In genomic region chr10:47299989-47300931, GRCh38 we compare ENCODE assay signal across 10 cellular contexts. TPM values are rescaled to one million over a fixed set of nuclear protein-coding genes. Genes with fewer than 3 reads are reported as not detected.
DNase-seq lines count a peak whose midpoint lies in the region; ATAC-seq and TF ChIP-seq lines count a peak whose summit lies in the region.
"Had no signal": no experiment of that assay in that cellular context is flagged by ENCODE, and none has a peak within 500 bp of the region (broad histone marks: within the 10 kb centered on the region; RNA-seq: fewer than 3 reads in every experiment).

TSS of gene GDF10 (plus strand) at chr10:47300197. CDS start at chr10:47300652, 455 bp downstream.

- no peaks in the 10 kb centered on the region for H4K20me1 ChIP-seq in PC-3 (ENCODE audit: low read length)

- H3K79me2 ChIP-seq in PC-3 (ENCODE audit: low read length): no peaks in the 10 kb centered on the region

- peak within 1 kb of the TSS in 3 of 7 donors; percentile 29 to 83 (median 83) for H3K27ac Mint-ChIP-seq in CD4-positive, alpha-beta memory T cell
- H3K27ac Mint-ChIP-seq in activated CD4-positive, alpha-beta T cell treated with anti-CD3 and anti-CD28 coated beads, Interleukin-2, amount 10 ng/mL, durations not matched to agents 24 days and 14 days: no peak within 1 kb of the TSS

- ATAC-seq in PC-3 (no peak), GM21367 (IDR thresholded peaks at IDR 0.05; ENCODE audit: unreplicated experiment) (no peak), HG02798 (IDR thresholded peaks at IDR 0.05; ENCODE audit: poor library complexity, unreplicated experiment) (no peak)

- H3K36me3 ChIP-seq in CD4-positive, alpha-beta memory T cell (ENCODE audit: insufficient read depth, low read length): no peaks in the 10 kb centered on the region
- no peaks in the 10 kb centered on the region for H3K36me3 ChIP-seq in cardiac muscle cell
- H3K36me3 ChIP-seq in PC-3 (ENCODE audit: low read depth, low read length): no peaks in the 10 kb centered on the region

- no peaks in the 10 kb centered on the region for H3K36me3 Mint-ChIP-seq in CD4-positive, alpha-beta memory T cell
- H3K36me3 Mint-ChIP-seq in activated CD4-positive, alpha-beta T cell treated with anti-CD3 and anti-CD28 coated beads, Interleukin-2, amount 10 ng/mL, durations not matched to agents 24 days and 14 days (ENCODE audit: low read depth): peaks cover 3% of the 10 kb centered on the region

- H3K9me3 ChIP-seq in CD4-positive, alpha-beta memory T cell (ENCODE audit: control insufficient read depth in 1 of 2, low read length in 2 of 2): no peaks in the 10 kb centered on the region
- H3K9me3 ChIP-seq in cardiac muscle cell (ENCODE audit: low read depth) (no peaks in the 10 kb centered on the region), PC-3 (ENCODE audit: low read length) (no peaks in the 10 kb centered on the region)

- H3K27ac ChIP-seq in CD4-positive, alpha-beta memory T cell (ENCODE audit: low read depth, low read length): no peak within 1 kb of the TSS
- H3K27ac ChIP-seq in cardiac muscle cell: no peak within 1 kb of the TSS
- no peak within 1 kb of the TSS for H3K27ac ChIP-seq in PC-3 (ENCODE audit: low read length)

- H3K4me3 Mint-ChIP-seq in CD4-positive, alpha-beta memory T cell: peak within 1 kb of the TSS; percentile 69 to 87 (median 79)
- peak within 1 kb of the TSS; percentile 79 for H3K4me3 Mint-ChIP-seq in activated CD4-positive, alpha-beta T cell treated with anti-CD3 and anti-CD28 coated beads, Interleukin-2, amount 10 ng/mL, durations not matched to agents 24 days and 14 days

- H3K4me3 ChIP-seq in CD4-positive, alpha-beta memory T cell (ENCODE audit: low read length in 2 of 2): peak within 1 kb of the TSS in 1 of 2 donors; percentile 35
- H3K4me3 ChIP-seq in cardiac muscle cell (peak within 1 kb of the TSS; percentile 41), PC-3 (ENCODE audit: low read length) (no peak within 1 kb of the TSS)

- DNase-seq in CD4-positive, alpha-beta memory T cell: no peak
- no peak for DNase-seq in activated CD4-positive, alpha-beta T cell treated with anti-CD3 and anti-CD28 coated beads, Interleukin-2, amount 10 ng/mL, durations not matched to agents 24 days and 14 days
- DNase-seq in cardiac muscle cell (ENCODE audit: low read depth in 1 of 2, low spot score in 1 of 2) (peak; percentile 7 to 52), retina (peak; percentile 74), NCI-H774 (lab: John Stamatoyannopoulos, UW) (no peak), PC-3 (no peak)
- DNase-seq: foreskin fibroblast had no signal

- no peaks in the 10 kb centered on the region for H3K9me3 Mint-ChIP-seq in CD4-positive, alpha-beta memory T cell
- no peaks in the 10 kb centered on the region for H3K9me3 Mint-ChIP-seq in activated CD4-positive, alpha-beta T cell treated with anti-CD3 and anti-CD28 coated beads, Interleukin-2, amount 10 ng/mL, durations not matched to agents 24 days and 14 days

- H3K9me2 ChIP-seq in PC-3 (replicated peaks; ENCODE audit: low read length): no peaks in the 10 kb centered on the region

- no peak within 1 kb of the TSS for H3K9ac ChIP-seq in PC-3 (ENCODE audit: low read length)

- no TSS peak for BruUV-seq in PC-3 (replicated peaks; lab: Mats Ljungman, UMichigan)

- H3K27me3 Mint-ChIP-seq in CD4-positive, alpha-beta memory T cell: peaks cover 3 to 15% of the 10 kb centered on the region in 2 donors
- peaks cover 45% of the 10 kb centered on the region for H3K27me3 Mint-ChIP-seq in activated CD4-positive, alpha-beta T cell treated with anti-CD3 and anti-CD28 coated beads, Interleukin-2, amount 10 ng/mL, durations not matched to agents 24 days and 14 days

- intact Hi-C loops in CD4-positive, alpha-beta memory T cell (cut with micrococcal nuclease): loop anchor here (1.0 kb wide), 1 partner anchor 12 kb away; no protein-coding TSS in a partner anchor
- intact Hi-C loops in activated CD4-positive, alpha-beta T cell treated with anti-CD3 and anti-CD28 coated beads, Interleukin-2, amount 10 ng/mL, durations not matched to agents 24 days and 14 days (cut with micrococcal nuclease): no loop called here
- intact Hi-C loops in PC-3 (cut with micrococcal nuclease): no loop called here

- peaks cover 9 to 23% (median 19%) of the 10 kb centered on the region in 4 donors for H3K4me1 Mint-ChIP-seq in CD4-positive, alpha-beta memory T cell
- H3K4me1 Mint-ChIP-seq in activated CD4-positive, alpha-beta T cell treated with anti-CD3 and anti-CD28 coated beads, Interleukin-2, amount 10 ng/mL, durations not matched to agents 24 days and 14 days: peaks cover 3% of the 10 kb centered on the region

- CTCF ChIA-PET in CD4-positive, alpha-beta memory T cell (lab: Charles Lee; ENCODE audit: partially characterized antibody): no interaction called here
- CTCF ChIA-PET in PC-3 (lab: Charles Lee): interaction anchor here (0.7 kb wide), 1 partner anchor 73 kb away, joined by 3 read pairs; no protein-coding TSS in a partner anchor

- no peaks in the 10 kb centered on the region for H3K27me3 ChIP-seq in CD4-positive, alpha-beta memory T cell (ENCODE audit: insufficient read depth, low read length)
- H3K27me3 ChIP-seq in cardiac muscle cell (peaks cover 68% of the 10 kb centered on the region), PC-3 (ENCODE audit: low read length) (peaks cover 41% of the 10 kb centered on the region)

- peaks cover 12% of the 10 kb centered on the region for H3K4me1 ChIP-seq in CD4-positive, alpha-beta memory T cell (ENCODE audit: insufficient read depth, low read length)
- H3K4me1 ChIP-seq in cardiac muscle cell (ENCODE audit: low read depth): no peaks in the 10 kb centered on the region
- no peaks in the 10 kb centered on the region for H3K4me1 ChIP-seq in PC-3 (ENCODE audit: insufficient read depth, low read length)

- peak; percentile 24 for TF ChIP-seq CTCF in cardiac muscle cell (IDR thresholded peaks at IDR 0.05; ENCODE audit: low read depth, low read length)
- TF ChIP-seq CTCF in PC-3 (conservative IDR thresholded peaks at IDR 0.05; ENCODE audit: low read depth, low read length): no peak

- POLR2A ChIA-PET in CD4-positive, alpha-beta memory T cell (lab: Charles Lee; ENCODE audit: partially characterized antibody): interaction anchor here (1.1 kb wide), 1 partner anchor 11 kb away, joined by 4 read pairs; no protein-coding TSS in a partner anchor
- POLR2A ChIA-PET in PC-3 (lab: Charles Lee; ENCODE audit: unreplicated experiment): no interaction called here

- H3F3A ChIP-seq in PC-3 (ENCODE audit: low read length, unreplicated experiment): no peaks in the 10 kb centered on the region

- no peak within 1 kb of the TSS for H3K4me2 ChIP-seq in PC-3 (ENCODE audit: low read length)

- no peak within 1 kb of the TSS for H2AFZ ChIP-seq in PC-3 (ENCODE audit: low read length)

RNA-seq across cellular contexts. Expression of gene GDF10, which starts in this region (rescaled TPM):
- total RNA-seq in CD4-positive, alpha-beta memory T cell: 1 to 10 TPM in 1 of 2 experiments, under 1 TPM in 1; 0.81 to 1.3 TPM
- under 1 TPM; 0.19 to 0.75 TPM for polyA plus RNA-seq in CD4-positive, alpha-beta memory T cell
- total RNA-seq in activated CD4-positive, alpha-beta T cell treated with anti-CD3 and anti-CD28 coated beads, Interleukin-2, amount 10 ng/mL, durations not matched to agents 24 days and 14 days: 0.49 and 0.59 TPM in 2 replicates
- total RNA-seq in cardiac muscle cell (3.2 and 4.0 TPM in 2 replicates), PC-3 (2014; rRNA removed) (not detected in 2 replicates)
- polyA plus RNA-seq in cardiac muscle cell: 3.2 and 3.8 TPM in 2 replicates
- total RNA-seq: T-helper 2 cell treated with Interferon-gamma antibody and Interleukin-4, amounts not matched to agents 100 ng/mL and 5 ng/mL, for 36 hours had no signal

Comparison
In these comparisons a context has a peak if more than half of its experiments do, and no peak if none do; other contexts are left out.
1. DNase-seq: peak in cardiac muscle cell (2 of 2) and retina (single experiment); none in CD4-positive, alpha-beta memory T cell (0 of 5), activated CD4-positive, alpha-beta T cell treated with anti-CD3 and anti-CD28 coated beads, Interleukin-2, amount 10 ng/mL, durations not matched to agents 24 days and 14 days (single experiment), NCI-H774 (single experiment) and PC-3 (single experiment).